20 cellular contexts compared by ENCODE assay signal in the genomic region with DNA sequence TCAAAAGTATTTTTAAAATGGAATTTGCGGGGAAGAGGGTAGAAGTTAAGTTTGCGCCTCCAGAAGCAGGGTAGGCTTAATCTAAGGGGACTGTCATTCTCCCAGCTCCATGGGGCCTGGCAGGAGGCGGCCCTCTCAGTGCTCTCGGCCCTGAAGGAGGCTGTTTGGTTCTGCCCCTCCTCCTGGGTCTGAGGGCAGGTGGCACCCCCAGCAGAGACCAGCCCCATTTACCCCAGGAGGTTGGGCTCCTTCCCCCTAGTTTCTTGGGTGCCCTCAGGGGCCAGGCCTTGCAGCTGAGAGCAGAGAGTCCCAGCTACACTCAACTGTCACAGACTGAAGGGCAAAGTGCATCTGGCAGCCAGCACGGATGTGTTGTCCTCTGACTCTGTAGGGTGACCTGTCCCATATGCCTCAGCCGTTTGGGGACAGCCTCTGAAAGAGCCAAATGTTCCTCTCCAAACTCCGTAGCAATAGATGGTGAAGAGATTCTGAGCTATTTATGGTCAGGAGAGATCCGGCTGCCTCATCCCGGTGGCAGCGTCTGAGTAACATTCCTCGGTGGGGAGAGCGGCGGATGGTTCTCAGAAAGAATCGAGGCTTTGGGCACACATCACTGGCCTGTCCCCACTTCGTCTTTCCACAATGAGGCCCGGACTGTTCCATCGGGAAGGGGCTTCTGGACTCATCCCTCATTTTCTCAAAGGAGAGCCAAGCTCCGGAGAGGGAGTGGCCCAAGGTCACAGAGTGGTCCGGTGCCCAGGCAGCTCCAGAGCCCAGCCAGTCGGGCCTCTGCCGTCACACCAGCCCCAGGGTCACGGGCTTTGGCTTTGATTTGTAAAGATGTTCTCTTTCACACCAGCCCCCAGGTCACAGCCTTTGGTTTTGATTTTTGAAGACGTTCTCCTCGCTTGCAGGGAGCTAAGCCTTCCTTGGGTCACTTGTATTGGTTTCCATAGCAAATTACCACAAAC.
DNase-seq lines count a peak whose midpoint lies in the region; ATAC-seq and TF ChIP-seq lines count a peak whose summit lies in the region.
"Had no signal": no experiment of that assay in that cellular context is flagged by ENCODE, and none has a peak within 500 bp of the region (broad histone marks: within the 10 kb centered on the region; RNA-seq: fewer than 3 reads in every experiment).

No MANE protein-coding gene starts in this region.

- H3K27me3 Mint-ChIP-seq in natural killer cell treated with Interleukin-12 subunit alpha and Interleukin-12 subunit beta and Interleukin-15 and Interleukin-18, amount 100 ng/mL, for 72 hours: peaks cover 4 to 7% of the 10 kb centered on the region in 2 donors
- H3K27me3 Mint-ChIP-seq in natural killer cell (ENCODE audit: low read depth in 2 of 2) (peaks cover 2 to 11% of the 10 kb centered on the region in 2 donors), glutamatergic neuron (ENCODE audit: unreplicated experiment) (peaks cover 5% of the 10 kb centered on the region)

- in situ Hi-C loops in transverse colon (cut with MboI; ENCODE audit: low pct_ligation_motif_present in 1 of 4, low pct_unique_long_range_greater_than_20kb in 1 of 4, low sequenced_read_pairs in 3 of 4): no loop called here

- H3K27ac Mint-ChIP-seq in natural killer cell treated with Interleukin-12 subunit alpha and Interleukin-12 subunit beta and Interleukin-15 and Interleukin-18, amount 100 ng/mL, for 72 hours: no peak overlapping the region
- no peak overlapping the region for H3K27ac Mint-ChIP-seq in natural killer cell
- no peak overlapping the region for H3K27ac Mint-ChIP-seq in glutamatergic neuron (ENCODE audit: unreplicated experiment)
- H3K27ac Mint-ChIP-seq: CD8-positive, alpha-beta T cell had no signal

- peaks cover 5 to 10% (median 7%) of the 10 kb centered on the region in 4 donors for H3K4me1 ChIP-seq in liver (ENCODE audit: control insufficient read depth in 4 of 4, insufficient read depth in 4 of 4, low read length in 3 of 4)
- H3K4me1 ChIP-seq in transverse colon: peaks cover 0 to 4% (median under 1%) of the 10 kb centered on the region in 4 donors

- ATAC-seq in natural killer cell treated with Interleukin-12 subunit alpha and Interleukin-12 subunit beta and Interleukin-15 and Interleukin-18, amount 100 ng/mL, for 72 hours: no peak
- no peak for ATAC-seq in natural killer cell
- ATAC-seq in left ventricle myocardium superior: peak; percentile 82
- ATAC-seq: CD8-positive, alpha-beta T cell; GM12878; PC-3 had no signal

- intact Hi-C loops in natural killer cell (cut with micrococcal nuclease) (no loop called here), left ventricle myocardium superior (cut with micrococcal nuclease) (no loop called here), transverse colon (cut with DNase I; ENCODE audit: low total_unique reads) (no loop called here), head of caudate nucleus (cut with DNase I) (no loop called here)

- WGBS in liver: 76% methylated on average over 24 of the region's 24 CpGs
- 69 to 87% methylated on average over 3 to 24 of the region's 24 CpGs for WGBS in transverse colon (ENCODE audit: low coverage in 1 of 2), 2 donors

- no peak overlapping the region for H3K4me3 Mint-ChIP-seq in natural killer cell treated with Interleukin-12 subunit alpha and Interleukin-12 subunit beta and Interleukin-15 and Interleukin-18, amount 100 ng/mL, for 72 hours
- H3K4me3 Mint-ChIP-seq in natural killer cell (no peak overlapping the region), glutamatergic neuron (ENCODE audit: unreplicated experiment) (no peak overlapping the region)
- H3K4me3 Mint-ChIP-seq: CD8-positive, alpha-beta T cell had no signal

- H3K4me1 Mint-ChIP-seq in natural killer cell treated with Interleukin-12 subunit alpha and Interleukin-12 subunit beta and Interleukin-15 and Interleukin-18, amount 100 ng/mL, for 72 hours (ENCODE audit: low read depth in 2 of 2): no peaks in the 10 kb centered on the region
- H3K4me1 Mint-ChIP-seq in natural killer cell (no peaks in the 10 kb centered on the region), glutamatergic neuron (ENCODE audit: low read depth, unreplicated experiment) (peaks cover 3% of the 10 kb centered on the region)

- no peaks in the 10 kb centered on the region for H3K27me3 ChIP-seq in liver (ENCODE audit: control insufficient read depth in 4 of 4, insufficient read depth in 4 of 4, low read length in 3 of 4)
- H3K27me3 ChIP-seq in transverse colon: no peaks in the 10 kb centered on the region
- H3K27me3 ChIP-seq: BLaER1 had no signal

- H3K27ac ChIP-seq in liver (ENCODE audit: low read depth in 1 of 2, low read length in 2 of 2) (peak overlapping the region in 1 of 2 donors; percentile 17), transverse colon (no peak overlapping the region)
- H3K27ac ChIP-seq: BLaER1 had no signal

- TF ChIP-seq RAD21 in liver (IDR thresholded peaks at IDR 0.05): peak; percentile 42 to 54

- H3K36me3 ChIP-seq in liver (ENCODE audit: control insufficient read depth in 4 of 4, insufficient read depth in 3 of 4, low read depth in 1 of 4, low read length in 3 of 4): no peaks in the 10 kb centered on the region
- no peaks in the 10 kb centered on the region for H3K36me3 ChIP-seq in transverse colon
- H3K36me3 ChIP-seq: BLaER1 had no signal

- peak; percentile 28 for DNase-seq in natural killer cell treated with Interleukin-12 subunit alpha and Interleukin-12 subunit beta and Interleukin-15 and Interleukin-18, amount 100 ng/mL, for 72 hours (ENCODE audit: low spot score)
- DNase-seq in natural killer cell: no peak
- DNase-seq in left ventricle myocardium superior: no peak
- peak; percentile 47 for DNase-seq in transverse colon
- no peak for DNase-seq in glutamatergic neuron
- DNase-seq in head of caudate nucleus: no peak
- no peak for DNase-seq in NCI-H2171 treated with DMSO at 0.1 percent for 48 hours (lab: John Stamatoyannopoulos, UW)
- DNase-seq: CD8-positive, alpha-beta T cell; DND-41; GDM1; GOT3; NCI-H1092; NCI-H146; NCI-H2081; NCI-H510A; NCI-H82; PC-3 had no signal

- no peak overlapping the region for H3K4me3 ChIP-seq in liver (ENCODE audit: low read depth in 1 of 3, low read length in 3 of 3)
- no peak overlapping the region for H3K4me3 ChIP-seq in transverse colon
- H3K4me3 ChIP-seq: BLaER1, GM12878 had no signal

- no peak for TF ChIP-seq POLR2A in transverse colon (IDR thresholded peaks at IDR 0.05)

- no peaks in the 10 kb centered on the region for H3K36me3 Mint-ChIP-seq in natural killer cell treated with Interleukin-12 subunit alpha and Interleukin-12 subunit beta and Interleukin-15 and Interleukin-18, amount 100 ng/mL, for 72 hours
- H3K36me3 Mint-ChIP-seq in natural killer cell (no peaks in the 10 kb centered on the region), glutamatergic neuron (ENCODE audit: unreplicated experiment) (no peaks in the 10 kb centered on the region)
- H3K36me3 Mint-ChIP-seq: CD8-positive, alpha-beta T cell had no signal

- H3K9ac ChIP-seq in liver (ENCODE audit: low read depth in 1 of 2, low read length in 2 of 2): no peak overlapping the region
- H3K9ac ChIP-seq: BLaER1 had no signal

- no peak for TF ChIP-seq EP300 in transverse colon (IDR thresholded peaks at IDR 0.05; ENCODE audit: low read depth)

- TF ChIP-seq CTCF in natural killer cell (IDR thresholded peaks at IDR 0.05): no peak
- no peak for TF ChIP-seq CTCF in liver (IDR thresholded peaks at IDR 0.05; ENCODE audit: low read depth, low read length, missing input control)
- no peak for TF ChIP-seq CTCF in transverse colon (IDR thresholded peaks at IDR 0.05)
- no peak for TF ChIP-seq CTCF in glutamatergic neuron (IDR thresholded peaks at IDR 0.05; ENCODE audit: partially characterized antibody, unreplicated experiment)

- H3K9me3 ChIP-seq in liver (ENCODE audit: control insufficient read depth in 4 of 4, low read length in 3 of 4) (no peaks in the 10 kb centered on the region), transverse colon (no peaks in the 10 kb centered on the region)
- H3K9me3 ChIP-seq: BLaER1 had no signal

- no peaks in the 10 kb centered on the region for H3K9me3 Mint-ChIP-seq in natural killer cell treated with Interleukin-12 subunit alpha and Interleukin-12 subunit beta and Interleukin-15 and Interleukin-18, amount 100 ng/mL, for 72 hours
- no peaks in the 10 kb centered on the region for H3K9me3 Mint-ChIP-seq in natural killer cell
- H3K9me3 Mint-ChIP-seq in glutamatergic neuron (ENCODE audit: unreplicated experiment): peaks cover 8% of the 10 kb centered on the region
- H3K9me3 Mint-ChIP-seq: CD8-positive, alpha-beta T cell had no signal

TF ChIP-seq in liver, 16 proteins besides CTCF, POLR2A, EP300 and RAD21:
- no peak for TF ChIP-seq FOXA1 (IDR thresholded peaks at IDR 0.05)
- TF ChIP-seq GABPA (IDR thresholded peaks at IDR 0.05 in 1 of 2, conservative IDR thresholded peaks at IDR 0.05 in 1 of 2): no peak
- TF ChIP-seq RXRA (IDR thresholded peaks at IDR 0.05): peak; percentile 69 to 81
- TF ChIP-seq YY1 (IDR thresholded peaks at IDR 0.05): peak; percentile 37
- TF ChIP-seq, protein P1, sequence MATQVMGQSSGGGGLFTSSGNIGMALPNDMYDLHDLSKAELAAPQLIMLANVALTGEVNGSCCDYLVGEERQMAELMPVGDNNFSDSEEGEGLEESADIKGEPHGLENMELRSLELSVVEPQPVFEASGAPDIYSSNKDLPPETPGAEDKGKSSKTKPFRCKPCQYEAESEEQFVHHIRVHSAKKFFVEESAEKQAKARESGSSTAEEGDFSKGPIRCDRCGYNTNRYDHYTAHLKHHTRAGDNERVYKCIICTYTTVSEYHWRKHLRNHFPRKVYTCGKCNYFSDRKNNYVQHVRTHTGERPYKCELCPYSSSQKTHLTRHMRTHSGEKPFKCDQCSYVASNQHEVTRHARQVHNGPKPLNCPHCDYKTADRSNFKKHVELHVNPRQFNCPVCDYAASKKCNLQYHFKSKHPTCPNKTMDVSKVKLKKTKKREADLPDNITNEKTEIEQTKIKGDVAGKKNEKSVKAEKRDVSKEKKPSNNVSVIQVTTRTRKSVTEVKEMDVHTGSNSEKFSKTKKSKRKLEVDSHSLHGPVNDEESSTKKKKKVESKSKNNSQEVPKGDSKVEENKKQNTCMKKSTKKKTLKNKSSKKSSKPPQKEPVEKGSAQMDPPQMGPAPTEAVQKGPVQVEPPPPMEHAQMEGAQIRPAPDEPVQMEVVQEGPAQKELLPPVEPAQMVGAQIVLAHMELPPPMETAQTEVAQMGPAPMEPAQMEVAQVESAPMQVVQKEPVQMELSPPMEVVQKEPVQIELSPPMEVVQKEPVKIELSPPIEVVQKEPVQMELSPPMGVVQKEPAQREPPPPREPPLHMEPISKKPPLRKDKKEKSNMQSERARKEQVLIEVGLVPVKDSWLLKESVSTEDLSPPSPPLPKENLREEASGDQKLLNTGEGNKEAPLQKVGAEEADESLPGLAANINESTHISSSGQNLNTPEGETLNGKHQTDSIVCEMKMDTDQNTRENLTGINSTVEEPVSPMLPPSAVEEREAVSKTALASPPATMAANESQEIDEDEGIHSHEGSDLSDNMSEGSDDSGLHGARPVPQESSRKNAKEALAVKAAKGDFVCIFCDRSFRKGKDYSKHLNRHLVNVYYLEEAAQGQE (IDR thresholded peaks at IDR 0.05): peak; percentile 59
- TF ChIP-seq HNF4G (IDR thresholded peaks at IDR 0.05): peak; percentile 90
- peak; percentile 87 for TF ChIP-seq SP1 (IDR thresholded peaks at IDR 0.05)
- TF ChIP-seq HNF4A (conservative IDR thresholded peaks at IDR 0.05): peak; percentile 97 to 98

Comparison
In these comparisons a context has a peak if more than half of its experiments do, and no peak if none do; other contexts are left out.
1. DNase-seq: peak in natural killer cell treated with Interleukin-12 subunit alpha and Interleukin-12 subunit beta and Interleukin-15 and Interleukin-18, amount 100 ng/mL, for 72 hours (single experiment) and transverse colon (single experiment); none in natural killer cell (single experiment), left ventricle myocardium superior (single experiment), glutamatergic neuron (single experiment), head of caudate nucleus (0 of 42) and NCI-H2171 treated with DMSO at 0.1 percent for 48 hours (single experiment).